Comparison of ENCODE assay signal across 8 cellular contexts in genomic region chr3:49724586-49724985, GRCh38. TPM values are rescaled to one million over a fixed set of nuclear protein-coding genes. Genes with fewer than 3 reads are reported as not detected.
DNase-seq lines count a peak whose midpoint lies in the region; TF ChIP-seq lines count a peak whose summit lies in the region.

No MANE protein-coding gene starts in this region.

- peak overlapping the region; percentile 87 to 99 (median 93) for H3K4me2 ChIP-seq in BLaER1 treated with 17β-estradiol and CSF1 and Interleukin-3, amounts not matched to agents 10 nM and 100 nM
- peak overlapping the region; percentile 97 for H3K4me2 ChIP-seq in Karpas-422 (ENCODE audit: low read depth, low read length, poor library complexity, severe bottlenecking)

- H3K4me1 ChIP-seq in BLaER1 treated with 17β-estradiol and CSF1 and Interleukin-3, amounts not matched to agents 10 nM and 100 nM = peaks cover 24 to 49% (median 34%) of the 10 kb centered on the region in 10 experiments
- H3K4me1 ChIP-seq in Karpas-422 (ENCODE audit: low read length) (peaks cover 28% of the 10 kb centered on the region), vagina (peaks cover 35% of the 10 kb centered on the region)

- peaks cover 0 to 68% (median 35%) of the 10 kb centered on the region in 11 experiments; a peak in 20 of 22 replicates for H4K20me1 ChIP-seq in BLaER1 treated with 17β-estradiol and CSF1 and Interleukin-3, amounts not matched to agents 10 nM and 100 nM
- H4K20me1 ChIP-seq in Karpas-422 (ENCODE audit: insufficient read depth, low read depth, low read length) = peaks cover 5% of the 10 kb centered on the region; the same call in 1 of the 2 replicates

- TSS peak; percentile 86 for BruUV-seq in MCF 10A (replicated peaks; lab: Mats Ljungman, UMichigan)

- no peaks in the 10 kb centered on the region for H3K9me3 ChIP-seq in BLaER1 treated with 17β-estradiol and CSF1 and Interleukin-3, amounts not matched to agents 10 nM and 100 nM (replicated peaks in 1 of 11)
- H3K9me3 ChIP-seq in Karpas-422 (ENCODE audit: low read length) (no peaks in the 10 kb centered on the region), vagina (no peaks in the 10 kb centered on the region)

- peak overlapping the region; percentile 65 to 94 (median 84) for H3K27ac ChIP-seq in BLaER1 treated with 17β-estradiol and CSF1 and Interleukin-3, amounts not matched to agents 10 nM and 100 nM
- H3K27ac ChIP-seq in Karpas-422 (ENCODE audit: low read length) (peak overlapping the region; percentile 81), vagina (peak overlapping the region; percentile 90), caudate nucleus (ENCODE audit: low read depth, low read length) (no peak overlapping the region)

- H3K4me3 Mint-ChIP-seq in MCF 10A (ENCODE audit: unreplicated experiment) = peak overlapping the region; percentile 83

- H3K27ac Mint-ChIP-seq in MCF 10A (ENCODE audit: low read depth, unreplicated experiment) = peak overlapping the region; percentile 78

- peaks cover 12% of the 10 kb centered on the region for H3K79me2 ChIP-seq in Karpas-422 (ENCODE audit: low read length)

- peak overlapping the region; percentile 89 to 98 (median 94) for H3K9ac ChIP-seq in BLaER1 treated with 17β-estradiol and CSF1 and Interleukin-3, amounts not matched to agents 10 nM and 100 nM
- H3K9ac ChIP-seq in Karpas-422 (ENCODE audit: low read length) = peak overlapping the region; percentile 94

- peaks cover 14% of the 10 kb centered on the region for H3K4me1 Mint-ChIP-seq in MCF 10A (ENCODE audit: insufficient read depth, unreplicated experiment)

- POLR2A ChIA-PET in MCF 10A (lab: Yijun Ruan, JAX) = interaction anchor here (0.5 to 2.2 kb wide), 12 partner anchors 9 to 486 kb away, joined by 3 to 13 read pairs (median 4); partner anchors contain the start of gene IP6K1

- H2AFZ ChIP-seq in Karpas-422 (ENCODE audit: low read length) = no peak overlapping the region

- DNase-seq in Karpas-422 (peak; percentile 58), MCF 10A (ENCODE audit: unreplicated experiment) (no peak), lung microvascular endothelial cell (ENCODE audit: low read depth in 2 of 2) (peak; percentile 27 to 56), vagina (ENCODE audit: extremely low spot score in 2 of 2) (peak in 1 of 2 donors; percentile 89), NCI-H1048 (lab: John Stamatoyannopoulos, UW) (no peak), caudate nucleus (lab: John Stamatoyannopoulos, UW) (no peak)
- no peak for DNase-seq in stimulated activated CD4-positive, alpha-beta T cell treated with anti-CD3 and anti-CD28 coated beads, Interleukin-2, amount 100 ng/mL, for 48 hours

- intact Hi-C loops in MCF 10A (cut with micrococcal nuclease) = loop anchor here (5.0 kb wide), 2 partner anchors 113 to 178 kb away; partner anchors contain the start of gene MST1R
- intact Hi-C loops in vagina (cut with DNase I) = loop anchor here (10.0 kb wide), 1 partner anchor 120 kb away; no protein-coding TSS in a partner anchor

- H3K9me2 ChIP-seq in Karpas-422 (replicated peaks; ENCODE audit: insufficient read depth, low read length) = no peaks in the 10 kb centered on the region

- H3K36me3 Mint-ChIP-seq in MCF 10A (ENCODE audit: insufficient read depth, unreplicated experiment) = peaks cover 73% of the 10 kb centered on the region

- peaks cover 56 to 73% (median 68%) of the 10 kb centered on the region in 11 experiments for H3K36me3 ChIP-seq in BLaER1 treated with 17β-estradiol and CSF1 and Interleukin-3, amounts not matched to agents 10 nM and 100 nM
- H3K36me3 ChIP-seq in Karpas-422 (ENCODE audit: insufficient read depth, low read length) = peaks cover 18% of the 10 kb centered on the region; the same call in 1 of the 2 replicates
- H3K36me3 ChIP-seq in vagina = peaks cover 0 to 29% of the 10 kb centered on the region in 2 donors

- CTCF ChIA-PET in MCF 10A (lab: Yijun Ruan, JAX) = no interaction called here

- H3K9me3 Mint-ChIP-seq in MCF 10A (ENCODE audit: unreplicated experiment) = no peaks in the 10 kb centered on the region

- TF ChIP-seq CTCF in MCF 10A (IDR thresholded peaks at IDR 0.05; ENCODE audit: unreplicated experiment) (no peak), vagina (IDR thresholded peaks at IDR 0.05) (no peak)

- H3K27me3 ChIP-seq in BLaER1 treated with 17β-estradiol and CSF1 and Interleukin-3, amounts not matched to agents 10 nM and 100 nM = no peaks in the 10 kb centered on the region
- H3K27me3 ChIP-seq in Karpas-422 (ENCODE audit: low read length) (no peaks in the 10 kb centered on the region), vagina (no peaks in the 10 kb centered on the region)

- no peaks in the 10 kb centered on the region for H3K27me3 Mint-ChIP-seq in MCF 10A (ENCODE audit: insufficient read depth, unreplicated experiment)

- TF ChIP-seq POLR2A in vagina (IDR thresholded peaks at IDR 0.05) = no peak

- peak overlapping the region; percentile 83 to 100 (median 95) for H3K4me3 ChIP-seq in BLaER1 treated with 17β-estradiol and CSF1 and Interleukin-3, amounts not matched to agents 10 nM and 100 nM
- H3K4me3 ChIP-seq in Karpas-422 (ENCODE audit: low read length) = peak overlapping the region; percentile 92
- H3K4me3 ChIP-seq in vagina = peak overlapping the region; percentile 88 to 93

RNA-seq across cellular contexts. Expression of gene GMPPB, which starts 0.8 kb away (rescaled TPM):
- total RNA-seq in Karpas-422 (2014; rRNA removed; shearing (Covaris generic); ENCODE audit: low replicate concordance) = 10.1 and 13.6 TPM in 2 replicates
- total RNA-seq in MCF 10A (2022) = 84.3 and 88.1 TPM in 2 replicates
- total RNA-seq in lung microvascular endothelial cell = 12.9 and 19.4 TPM in 2 replicates
- 19.9 TPM for total RNA-seq in vagina

RNA-seq across cellular contexts. Expression of gene AMIGO3, which starts 5.1 kb away (rescaled TPM):
- 3.8 TPM in 1 of 2 replicates, not detected in the other for total RNA-seq in Karpas-422 (2014; rRNA removed; shearing (Covaris generic); ENCODE audit: low replicate concordance)
- total RNA-seq in MCF 10A (2022) (0.79 TPM in 1 of 2 replicates, not detected in the other), lung microvascular endothelial cell (under 0.01 and 0.40 TPM in 2 replicates), vagina (not detected)

RNA-seq across cellular contexts. Expression of gene RNF123, which starts 35.2 kb away (rescaled TPM):
- 20.1 and 31.5 TPM in 2 replicates for total RNA-seq in Karpas-422 (2014; rRNA removed; shearing (Covaris generic); ENCODE audit: low replicate concordance)
- total RNA-seq in MCF 10A (2022) (47.8 and 48.6 TPM in 2 replicates), lung microvascular endothelial cell (14.8 and 23.2 TPM in 2 replicates), vagina (25.8 TPM)

RNA-seq across cellular contexts. Expression of gene MST1, which starts 35.3 kb away (rescaled TPM):
- total RNA-seq in Karpas-422 (2014; rRNA removed; shearing (Covaris generic); ENCODE audit: low replicate concordance) = 19.8 and 25.6 TPM in 2 replicates
- total RNA-seq in MCF 10A (2022) = 16.3 and 18.2 TPM in 2 replicates
- 1.5 and 2.2 TPM in 2 replicates for total RNA-seq in lung microvascular endothelial cell
- 10.8 TPM for total RNA-seq in vagina

RNA-seq across cellular contexts. Expression of gene APEH, which starts 50.4 kb away (rescaled TPM):
- 96.3 and 175 TPM in 2 replicates for total RNA-seq in Karpas-422 (2014; rRNA removed; shearing (Covaris generic); ENCODE audit: low replicate concordance)
- total RNA-seq in MCF 10A (2022) (95.8 and 127 TPM in 2 replicates), lung microvascular endothelial cell (88.3 and 92.1 TPM in 2 replicates), vagina (53.3 TPM)

Comparison
In these comparisons a context has a peak if more than half of its experiments do, and no peak if none do; other contexts are left out.
1. DNase-seq: peak in Karpas-422 (single experiment) and lung microvascular endothelial cell (2 of 2); none in MCF 10A (single experiment), stimulated activated CD4-positive, alpha-beta T cell treated with anti-CD3 and anti-CD28 coated beads, Interleukin-2, amount 100 ng/mL, for 48 hours (0 of 2), NCI-H1048 (single experiment) and caudate nucleus (0 of 61).
2. Peak in every context shown above with its lines, with median percentiles within 50 percentile points of each other: H3K4me3 ChIP-seq.